ENCODE assay signal across 23 cellular contexts in the genomic region with DNA sequence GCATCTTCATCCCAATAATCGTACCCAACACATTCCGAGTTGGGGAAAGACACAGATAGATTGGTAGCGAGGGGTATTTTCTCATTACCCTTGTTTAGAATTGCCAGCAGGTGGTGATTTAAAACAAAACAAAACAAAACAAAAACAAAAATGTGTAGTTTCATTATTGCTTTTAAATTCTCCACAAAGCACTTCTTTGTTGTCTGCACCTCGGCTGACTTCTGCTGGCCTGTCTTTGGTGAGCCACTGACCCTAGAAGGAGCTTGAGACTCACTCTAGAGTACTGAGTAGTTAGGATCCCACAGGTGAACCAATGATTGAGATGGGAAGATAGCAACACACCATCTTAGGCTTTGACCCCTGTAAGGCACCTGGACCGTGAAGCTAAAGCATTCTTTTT.
"Had no signal": no experiment of that assay in that cellular context is flagged by ENCODE, and none has a peak within 500 bp of the region (broad histone marks: within the 10 kb centered on the region; RNA-seq: fewer than 3 reads in every experiment).

No MANE protein-coding gene starts in this region.

- H3K4me3 Mint-ChIP-seq: activated B cell treated with CpG ODN at 0.5 μM for 24 hours; activated CD4-positive, alpha-beta memory T cell treated with anti-CD3 and anti-CD28 coated beads for 36 hours; activated CD4-positive, alpha-beta T cell treated with anti-CD3 and anti-CD28 coated beads for 36 hours; activated naive CD4-positive, alpha-beta T cell treated with anti-CD3 and anti-CD28 coated beads, Interleukin-2, amount 10 ng/mL, durations not matched to agents 7 days and 5 days; natural killer cell treated with Interleukin-12 subunit alpha and Interleukin-12 subunit beta and Interleukin-15 and Interleukin-18, amount 100 ng/mL, for 72 hours; stimulated activated naive B cell treated with anti-CD40 and anti-IgM and Interleukin-4, amounts not matched to agents 10 μg/mL and 1 μg/mL and 100 μg/mL, for 72 hours had no signal

- H3K4me3 ChIP-seq: colonic mucosa, esophagus squamous epithelium, gastrocnemius medialis, sigmoid colon, smooth muscle cell, testis, upper lobe of left lung had no signal

- DNase-seq: activated B cell treated with CpG ODN at 0.5 μM for 24 hours; activated CD4-positive, alpha-beta memory T cell treated with anti-CD3 and anti-CD28 coated beads for 36 hours; activated CD4-positive, alpha-beta T cell treated with anti-CD3 and anti-CD28 coated beads for 36 hours; activated effector memory CD4-positive, alpha-beta T cell treated with Interleukin-2 at 50 U/mL for 16 hours; activated naive CD4-positive, alpha-beta T cell treated with anti-CD3 and anti-CD28 coated beads, Interleukin-2, amount 10 ng/mL, durations not matched to agents 7 days and 5 days; activated T-cell treated with anti-CD3 and anti-CD28 coated beads, Interleukin-2, amount 50 U/mL, for 48 hours; amygdala; colonic mucosa; esophagus squamous epithelium; gastrocnemius medialis; head of caudate nucleus; retina; sigmoid colon; stimulated activated CD4-positive, alpha-beta T cell treated with anti-CD3 and anti-CD28 coated beads, Interleukin-2, amount 100 ng/mL, for 48 hours; stimulated activated CD8-positive, alpha-beta memory T cell treated with anti-CD3 and anti-CD28 coated beads, Interleukin-4, amount 100 ng/mL, for 48 hours; stimulated activated naive B cell treated with anti-CD40 and anti-IgM and Interleukin-4, amounts not matched to agents 10 μg/mL and 1 μg/mL and 100 μg/mL, for 72 hours; testis; upper lobe of left lung had no signal

- H3K4me1 ChIP-seq: colonic mucosa, esophagus squamous epithelium, gastrocnemius medialis, sigmoid colon, testis, upper lobe of left lung had no signal

- H3K27me3 Mint-ChIP-seq: activated CD4-positive, alpha-beta memory T cell treated with anti-CD3 and anti-CD28 coated beads for 36 hours; activated naive CD4-positive, alpha-beta T cell treated with anti-CD3 and anti-CD28 coated beads, Interleukin-2, amount 10 ng/mL, durations not matched to agents 7 days and 5 days; stimulated activated naive B cell treated with anti-CD40 and anti-IgM and Interleukin-4, amounts not matched to agents 10 μg/mL and 1 μg/mL and 100 μg/mL, for 72 hours had no signal

- H3K4me2 ChIP-seq: smooth muscle cell had no signal

- H3K9me3 ChIP-seq: colonic mucosa, esophagus squamous epithelium, gastrocnemius medialis, sigmoid colon, testis, upper lobe of left lung had no signal

- H3K9me3 Mint-ChIP-seq: activated B cell treated with CpG ODN at 0.5 μM for 24 hours; activated CD4-positive, alpha-beta memory T cell treated with anti-CD3 and anti-CD28 coated beads for 36 hours; activated naive CD4-positive, alpha-beta T cell treated with anti-CD3 and anti-CD28 coated beads, Interleukin-2, amount 10 ng/mL, durations not matched to agents 7 days and 5 days; natural killer cell treated with Interleukin-12 subunit alpha and Interleukin-12 subunit beta and Interleukin-15 and Interleukin-18, amount 100 ng/mL, for 72 hours; stimulated activated naive B cell treated with anti-CD40 and anti-IgM and Interleukin-4, amounts not matched to agents 10 μg/mL and 1 μg/mL and 100 μg/mL, for 72 hours had no signal

- FAIRE-seq: bronchial epithelial cell, islet of Langerhans had no signal

- H3K27me3 ChIP-seq: colonic mucosa, esophagus squamous epithelium, gastrocnemius medialis, sigmoid colon, testis, upper lobe of left lung had no signal

- H3K36me3 Mint-ChIP-seq: activated CD4-positive, alpha-beta memory T cell treated with anti-CD3 and anti-CD28 coated beads for 36 hours; activated naive CD4-positive, alpha-beta T cell treated with anti-CD3 and anti-CD28 coated beads, Interleukin-2, amount 10 ng/mL, durations not matched to agents 7 days and 5 days; natural killer cell treated with Interleukin-12 subunit alpha and Interleukin-12 subunit beta and Interleukin-15 and Interleukin-18, amount 100 ng/mL, for 72 hours; stimulated activated naive B cell treated with anti-CD40 and anti-IgM and Interleukin-4, amounts not matched to agents 10 μg/mL and 1 μg/mL and 100 μg/mL, for 72 hours had no signal

- H3K4me1 Mint-ChIP-seq: activated B cell treated with CpG ODN at 0.5 μM for 24 hours; activated CD4-positive, alpha-beta T cell treated with anti-CD3 and anti-CD28 coated beads for 36 hours; activated naive CD4-positive, alpha-beta T cell treated with anti-CD3 and anti-CD28 coated beads, Interleukin-2, amount 10 ng/mL, durations not matched to agents 7 days and 5 days; stimulated activated naive B cell treated with anti-CD40 and anti-IgM and Interleukin-4, amounts not matched to agents 10 μg/mL and 1 μg/mL and 100 μg/mL, for 72 hours had no signal

- H3K27ac ChIP-seq: colonic mucosa, esophagus squamous epithelium, gastrocnemius medialis, sigmoid colon, testis, upper lobe of left lung had no signal

- ATAC-seq: activated CD4-positive, alpha-beta T cell treated with anti-CD3 and anti-CD28 coated beads for 36 hours; gastrocnemius medialis; natural killer cell treated with Interleukin-12 subunit alpha and Interleukin-12 subunit beta and Interleukin-15 and Interleukin-18, amount 100 ng/mL, for 72 hours; stimulated activated naive B cell treated with anti-CD40 and anti-IgM and Interleukin-4, amounts not matched to agents 10 μg/mL and 1 μg/mL and 100 μg/mL, for 72 hours had no signal

- H3K36me3 ChIP-seq: colonic mucosa, esophagus squamous epithelium, gastrocnemius medialis, sigmoid colon, upper lobe of left lung had no signal

- H3K27ac Mint-ChIP-seq: activated B cell treated with CpG ODN at 0.5 μM for 24 hours; activated CD4-positive, alpha-beta memory T cell treated with anti-CD3 and anti-CD28 coated beads for 36 hours; activated CD4-positive, alpha-beta T cell treated with anti-CD3 and anti-CD28 coated beads for 36 hours; activated naive CD4-positive, alpha-beta T cell treated with anti-CD3 and anti-CD28 coated beads, Interleukin-2, amount 10 ng/mL, durations not matched to agents 7 days and 5 days; natural killer cell treated with Interleukin-12 subunit alpha and Interleukin-12 subunit beta and Interleukin-15 and Interleukin-18, amount 100 ng/mL, for 72 hours; progenitor cell of endocrine pancreas; stimulated activated naive B cell treated with anti-CD40 and anti-IgM and Interleukin-4, amounts not matched to agents 10 μg/mL and 1 μg/mL and 100 μg/mL, for 72 hours had no signal
